21 cellular contexts compared by ENCODE assay signal in genomic region chr11:74824285-74824982, GRCh38.
DNase-seq lines count a peak whose midpoint lies in the region; ATAC-seq, FAIRE-seq and TF ChIP-seq lines count a peak whose summit lies in the region.
"Had no signal": no experiment of that assay in that cellular context is flagged by ENCODE, and none has a peak within 500 bp of the region (broad histone marks: within the 10 kb centered on the region; RNA-seq: fewer than 3 reads in every experiment).

No MANE protein-coding gene starts in this region.

- no peak overlapping the region for H3K9ac ChIP-seq in HepG2 (ENCODE audit: insufficient read depth, low read depth, low read length)
- no peak overlapping the region for H3K9ac ChIP-seq in IMR-90 (ENCODE audit: low read depth, low read length)
- H3K9ac ChIP-seq in H1 (replicated peaks in 1 of 4; ENCODE audit: extremely low read depth in 1 of 4, low read depth in 3 of 4, low read length in 3 of 4): no peak overlapping the region
- H3K9ac ChIP-seq: BLaER1, GM23248 had no signal

- H3K27me3 ChIP-seq in HepG2 (ENCODE audit: control insufficient read depth in 1 of 2, insufficient read depth in 2 of 2, low read length in 2 of 2) (no peaks in the 10 kb centered on the region), right lobe of liver (no peaks in the 10 kb centered on the region), IMR-90 (ENCODE audit: control insufficient read depth, insufficient read depth, low read length) (no peaks in the 10 kb centered on the region), H1 (replicated peaks in 1 of 4; ENCODE audit: control insufficient read depth in 3 of 4, extremely low read depth in 1 of 4, insufficient read depth in 3 of 4, low read length in 3 of 4) (no peaks in the 10 kb centered on the region)
- H3K27me3 ChIP-seq: BLaER1 had no signal

- H2BK20ac ChIP-seq in IMR-90 (ENCODE audit: low read depth, low read length) (no peak overlapping the region), H1 (ENCODE audit: low read length) (no peak overlapping the region)

- no peak for DNase-seq in HepG2 (ENCODE audit: low spot score)
- no peak for DNase-seq in right lobe of liver
- no peak for DNase-seq in IMR-90
- no peak for DNase-seq in H1 (ENCODE audit: low read depth in 1 of 2, low spot score in 2 of 2)
- no peak for DNase-seq in D341Med (ENCODE audit: low spot score)
- no peak for DNase-seq in substantia nigra (lab: John Stamatoyannopoulos, UW)
- DNase-seq in activated T-cell treated with anti-CD3 and anti-CD28 coated beads for 4 hours: no peak
- DNase-seq: 8988T; CD4-positive, CD25-positive, alpha-beta regulatory T cell; CD8-positive, alpha-beta T cell; DMS53; DMS79 treated with DMSO at 0.1 percent for 48 hours; GF-D8; GM23248; H9; HFFc6 had no signal

- dilution Hi-C loops in IMR-90 (cut with HindIII; ENCODE audit: low sequenced_read_pairs, unreplicated experiment): no loop called here

- in situ Hi-C loops in HepG2 (cut with HindIII; ENCODE audit: extremely low pct_ligation_motif_present, low pct_unique_long_range_greater_than_20kb): no loop called here
- in situ Hi-C loops in IMR-90 (cut with MboI; ENCODE audit: low sequenced_read_pairs): no loop called here

- H3K23ac ChIP-seq in IMR-90 (ENCODE audit: low read depth, low read length): no peak overlapping the region
- H3K23ac ChIP-seq in H1 (ENCODE audit: insufficient read length): no peak overlapping the region

- H2AK5ac ChIP-seq in IMR-90 (ENCODE audit: low read depth, low read length): no peak overlapping the region
- no peak overlapping the region for H2AK5ac ChIP-seq in H1 (ENCODE audit: low read depth, low read length)

- 97% methylated on average over 1 of the region's 1 CpG for WGBS in HepG2 (ENCODE audit: low lambda C conversion rate)
- 82% methylated on average over 1 of the region's 1 CpG for WGBS in right lobe of liver (ENCODE audit: insufficient coverage, low coverage, low lambda C conversion rate, missing lambda C conversion rate)
- no CpG with 5 or more reads among the region's 1 CpG for WGBS in IMR-90 (ENCODE audit: extremely low coverage in 2 of 2, insufficient read length in 1 of 2), 2 experiments
- 92% methylated on average over 1 of the region's 1 CpG; no CpG with 5 or more reads in 1 of the 2 experiments for WGBS in H1 (ENCODE audit: extremely low coverage in 1 of 2, insufficient coverage in 1 of 2, insufficient read length in 1 of 2, insufficient replicate concordance in 2 of 2, low coverage in 1 of 2, low lambda C conversion rate in 2 of 2, missing lambda C conversion rate in 1 of 2), 2 experiments

- H3K79me2 ChIP-seq in HepG2 (ENCODE audit: insufficient read depth, low read length): no peaks in the 10 kb centered on the region
- H3K79me2 ChIP-seq in H1 (ENCODE audit: control insufficient read depth in 1 of 2, insufficient read depth in 2 of 2, low read length in 2 of 2): no peaks in the 10 kb centered on the region

- POLR2A ChIA-PET in HepG2 (lab: Yijun Ruan, JAX) (no interaction called here), IMR-90 (lab: Charles Lee; ENCODE audit: unreplicated experiment) (no interaction called here), H1 (lab: Charles Lee; ENCODE audit: partially characterized antibody) (no interaction called here)

- CTCF ChIA-PET in HepG2 (lab: Yijun Ruan, JAX; ENCODE audit: low intra/inter-chr PET ratio, low total read pairs) (no interaction called here), IMR-90 (lab: Yijun Ruan, JAX) (no interaction called here), H1 (lab: Charles Lee; ENCODE audit: partially characterized antibody) (no interaction called here)

- H3K4ac ChIP-seq in IMR-90 (ENCODE audit: low read depth, low read length) (no peak overlapping the region), H1 (replicated peaks; ENCODE audit: insufficient read length, low read depth, low read length) (no peak overlapping the region)

- no peak for FAIRE-seq in HepG2 (lab: Jason Lieb, UNC)
- no peak for FAIRE-seq in H1 (lab: Jason Lieb, UNC)
- FAIRE-seq: GM12891, GM18507 had no signal

- TF ChIP-seq RAD21 in HepG2 (CRISPR knock-in tag; IDR thresholded peaks at IDR 0.05): no peak
- no peak for TF ChIP-seq RAD21 in IMR-90 (IDR thresholded peaks at IDR 0.05; ENCODE audit: low read length)
- TF ChIP-seq RAD21 in H1 (IDR thresholded peaks at IDR 0.05 in 1 of 2, conservative IDR thresholded peaks at IDR 0.05 in 1 of 2; ENCODE audit: low read depth in 2 of 2, low read length in 2 of 2): no peak

- H4K20me1 ChIP-seq in HepG2 (ENCODE audit: insufficient read depth, low read length) (no peaks in the 10 kb centered on the region), IMR-90 (ENCODE audit: insufficient read depth, low read length) (peaks cover 10% of the 10 kb centered on the region; the same call in 1 of the 2 replicates), H1 (replicated peaks in 1 of 2; ENCODE audit: control insufficient read depth in 1 of 2, insufficient read depth in 2 of 2, low read length in 2 of 2) (no peaks in the 10 kb centered on the region)
- H4K20me1 ChIP-seq: BLaER1 had no signal

- H3K4me3 ChIP-seq in HepG2 (replicated peaks in 1 of 3; ENCODE audit: insufficient read depth in 1 of 3, low read depth in 2 of 3, low read length in 3 of 3): no peak overlapping the region
- no peak overlapping the region for H3K4me3 ChIP-seq in right lobe of liver
- no peak overlapping the region for H3K4me3 ChIP-seq in IMR-90 (ENCODE audit: insufficient read depth, low read depth, low read length)
- no peak overlapping the region for H3K4me3 ChIP-seq in H1 (ENCODE audit: extremely low read depth in 1 of 4, insufficient read depth in 2 of 4, low read depth in 3 of 4, low read length in 4 of 4)
- H3K4me3 ChIP-seq: BLaER1, GM23248 had no signal

- no peak overlapping the region for H4K8ac ChIP-seq in IMR-90 (ENCODE audit: low read depth in 2 of 2, low read length in 2 of 2)
- no peak overlapping the region for H4K8ac ChIP-seq in H1 (ENCODE audit: extremely low read depth, insufficient read depth, low read length)

- H3K56ac ChIP-seq in IMR-90 (ENCODE audit: extremely low read depth, insufficient read depth, low read length) (no peak overlapping the region), H1 (replicated peaks; ENCODE audit: insufficient read length, low read depth, low read length) (no peak overlapping the region)

- H2AK9ac ChIP-seq in IMR-90 (replicated peaks; ENCODE audit: low read depth, low read length, poor library complexity): no peak overlapping the region

- peaks cover 7% of the 10 kb centered on the region for H3K4me1 ChIP-seq in HepG2 (ENCODE audit: insufficient read depth, low read length)
- peaks cover 0 to 6% (median 2%) of the 10 kb centered on the region in 4 donors for H3K4me1 ChIP-seq in right lobe of liver
- H3K4me1 ChIP-seq in IMR-90 (ENCODE audit: control insufficient read depth, insufficient read depth, low read length): peaks cover 12% of the 10 kb centered on the region
- no peaks in the 10 kb centered on the region for H3K4me1 ChIP-seq in H1 (replicated peaks in 1 of 4; ENCODE audit: control insufficient read depth in 3 of 4, insufficient read depth in 4 of 4, low read length in 3 of 4)

- TF ChIP-seq POLR2A in HepG2 (IDR thresholded peaks at IDR 0.05; ENCODE audit: insufficient read depth in 1 of 2, low read depth in 2 of 2, low read length in 2 of 2) (no peak), right lobe of liver (IDR thresholded peaks at IDR 0.05) (no peak), IMR-90 (IDR thresholded peaks at IDR 0.05; ENCODE audit: low read depth, low read length) (no peak), H1 (IDR thresholded peaks at IDR 0.05; ENCODE audit: control extremely low read depth in 1 of 2, low read depth in 2 of 2, low read length in 2 of 2) (no peak)

- no peak overlapping the region for H2BK5ac ChIP-seq in IMR-90 (ENCODE audit: low read depth, low read length, poor library complexity, severe bottlenecking)
- no peak overlapping the region for H2BK5ac ChIP-seq in H1 (ENCODE audit: low read depth, low read length)

- no peaks in the 10 kb centered on the region for H3K23me2 ChIP-seq in H1 (ENCODE audit: low read depth, low read length)

- 0 out of 2 replicates have a peak, but pooled peaks cover 3% of the 10 kb centered on the region for H3K9me1 ChIP-seq in IMR-90 (ENCODE audit: insufficient read depth, low read length)

- TF ChIP-seq EP300 in HepG2 (IDR thresholded peaks at IDR 0.05; ENCODE audit: low read depth in 2 of 2, low read length in 2 of 2): no peak
- TF ChIP-seq EP300 in HepG2 (CRISPR knock-in tag; IDR thresholded peaks at IDR 0.05; ENCODE audit: borderline replicate concordance): no peak
- no peak for TF ChIP-seq EP300 in H1 (IDR thresholded peaks at IDR 0.05; ENCODE audit: borderline replicate concordance in 1 of 2, low read depth in 2 of 2, low read length in 2 of 2)

- H2AFZ ChIP-seq in HepG2 (ENCODE audit: low read length): no peak overlapping the region
- no peak overlapping the region for H2AFZ ChIP-seq in IMR-90 (replicated peaks; ENCODE audit: low read length, poor library complexity)
- H2AFZ ChIP-seq in H1 (ENCODE audit: low read length): no peak overlapping the region
- H2AFZ ChIP-seq: GM23248 had no signal

- no peak overlapping the region for H3K14ac ChIP-seq in IMR-90 (replicated peaks; ENCODE audit: low read depth, low read length)
- H3K14ac ChIP-seq in H1 (ENCODE audit: insufficient read length): no peak overlapping the region

- ATAC-seq in HepG2 (no peak), right lobe of liver (no peak), IMR-90 (ENCODE audit: low read depth) (no peak)
- ATAC-seq: CD8-positive, alpha-beta T cell; HCT116 had no signal

- no peak overlapping the region for H2BK12ac ChIP-seq in H1 (ENCODE audit: low read depth, low read length)

- H4K91ac ChIP-seq in IMR-90 (ENCODE audit: insufficient read depth, low read depth, low read length): no peak overlapping the region
- H4K91ac ChIP-seq in H1 (replicated peaks; ENCODE audit: insufficient read length, low read length): no peak overlapping the region

- H2BK15ac ChIP-seq in IMR-90 (ENCODE audit: low read depth, low read length) (no peak overlapping the region), H1 (ENCODE audit: low read length) (no peak overlapping the region)

- H3K9me3 ChIP-seq in HepG2 (ENCODE audit: low read length) (peaks cover 28% of the 10 kb centered on the region), right lobe of liver (no peaks in the 10 kb centered on the region), IMR-90 (ENCODE audit: control insufficient read depth, insufficient read depth, low read length) (peaks cover 9% of the 10 kb centered on the region), H1 (ENCODE audit: insufficient read depth in 2 of 2, low read depth in 1 of 2, low read length in 1 of 2) (peaks cover 29 to 30% of the 10 kb centered on the region in 2 experiments)

- H3K36me3 ChIP-seq in HepG2 (replicated peaks in 1 of 2; ENCODE audit: control insufficient read depth in 1 of 2, insufficient read depth in 2 of 2, low read length in 2 of 2) (peaks cover 17 to 63% of the 10 kb centered on the region in 2 experiments), right lobe of liver (no peaks in the 10 kb centered on the region), IMR-90 (ENCODE audit: control insufficient read depth, insufficient read depth, low read length) (peaks cover 7% of the 10 kb centered on the region; the same call in 1 of the 2 replicates), H1 (ENCODE audit: control insufficient read depth in 2 of 4, insufficient read depth in 4 of 4, low read length in 3 of 4) (peaks cover 0 to 29% (median 1%) of the 10 kb centered on the region in 4 experiments; a peak in 4 of 8 replicates)

- H3K79me1 ChIP-seq in IMR-90 (ENCODE audit: low read depth in 1 of 2, low read length in 2 of 2) (peaks cover 29 to 52% of the 10 kb centered on the region in 2 experiments), H1 (ENCODE audit: low read depth, low read length) (no peaks in the 10 kb centered on the region; the same call in 1 of the 2 replicates)

- H3K18ac ChIP-seq in IMR-90 (ENCODE audit: low read depth, low read length) (no peak overlapping the region), H1 (ENCODE audit: extremely low read depth, low read length) (no peak overlapping the region)

- intact Hi-C loops in HepG2 (cut with micrococcal nuclease; ENCODE audit: unreplicated experiment): no loop called here
- intact Hi-C loops in right lobe of liver (cut with DNase I): no loop called here
- intact Hi-C loops in IMR-90 (cut with micrococcal nuclease): no loop called here

- BruUV-seq in HepG2 (replicated peaks; lab: Mats Ljungman, UMichigan) (no TSS peak), IMR-90 (replicated peaks; lab: Mats Ljungman, UMichigan) (no TSS peak)

- H3K4me2 ChIP-seq in HepG2 (ENCODE audit: low read depth, low read length): no peak overlapping the region
- no peak overlapping the region for H3K4me2 ChIP-seq in IMR-90 (ENCODE audit: low read depth, low read length)
- no peak overlapping the region for H3K4me2 ChIP-seq in H1 (ENCODE audit: insufficient read depth in 1 of 2, low read depth in 2 of 2, low read length in 2 of 2)
- H3K4me2 ChIP-seq: BLaER1 had no signal

- no peak overlapping the region for H2BK120ac ChIP-seq in IMR-90 (ENCODE audit: low read depth, low read length)
- no peak overlapping the region for H2BK120ac ChIP-seq in H1 (replicated peaks; ENCODE audit: low read depth, low read length)

- H3K27ac ChIP-seq in HepG2 (ENCODE audit: extremely low read length, insufficient read depth, low read length): no peak overlapping the region
- H3K27ac ChIP-seq in right lobe of liver: no peak overlapping the region
- no peak overlapping the region for H3K27ac ChIP-seq in IMR-90 (ENCODE audit: insufficient read depth, low read length)
- no peak overlapping the region for H3K27ac ChIP-seq in H1 (ENCODE audit: low read depth, low read length)
- H3K27ac ChIP-seq in substantia nigra (ENCODE audit: low read depth, low read length, poor library complexity, severe bottlenecking): no peak overlapping the region
- H3K27ac ChIP-seq: BLaER1, C4-2B, GM23248 had no signal

- TF ChIP-seq CTCF in HepG2 (CRISPR knock-in tag; IDR thresholded peaks at IDR 0.05) (no peak), right lobe of liver (IDR thresholded peaks at IDR 0.05) (no peak), IMR-90 (conservative IDR thresholded peaks at IDR 0.05; ENCODE audit: low read depth, low read length) (no peak), H1 (IDR thresholded peaks at IDR 0.05; ENCODE audit: control extremely low read depth in 1 of 3, insufficient read depth in 1 of 3, low read depth in 1 of 3, low read length in 3 of 3) (no peak)

- no peak overlapping the region for H4K5ac ChIP-seq in IMR-90 (ENCODE audit: low read depth, low read length)
- no peak overlapping the region for H4K5ac ChIP-seq in H1 (ENCODE audit: insufficient read length, low read depth, low read length)

Comparison
In these comparisons a context has a peak if more than half of its experiments do, and no peak if none do; other contexts are left out.
1. Of the 41 proteins assayed by ChIP-seq in both HepG2 and H1: peak only in HepG2: none; only in H1: none; in both: MAFK; in neither: 40.